In genomic region chr10:127908958-127909267, GRCh38 we compare ENCODE assay signal across 33 cellular contexts. TPM values are rescaled to one million over a fixed set of nuclear protein-coding genes. Genes with fewer than 3 reads are reported as not detected.
A peak's percentile ranks its signal among the peaks of the same experiment; 100 is the strongest.
DNase-seq lines count a peak whose midpoint lies in the region; ATAC-seq and TF ChIP-seq lines count a peak whose summit lies in the region.
"Had no signal": no experiment of that assay in that cellular context is flagged by ENCODE, and none has a peak within 500 bp of the region (broad histone marks: within the 10 kb centered on the region; RNA-seq: fewer than 3 reads in every experiment).

No MANE protein-coding gene starts in this region.

- peaks cover 26 to 37% of the 10 kb centered on the region in 2 donors for H3K36me3 Mint-ChIP-seq in CD14-positive monocyte
- H3K36me3 Mint-ChIP-seq: activated naive CD8-positive, alpha-beta T cell; T-cell had no signal

- H3K36me3 ChIP-seq in PC-9 (ENCODE audit: low read depth) (no peaks in the 10 kb centered on the region), fibroblast of lung (ENCODE audit: control insufficient read depth, insufficient read depth, low read length) (no peaks in the 10 kb centered on the region), osteoblast (ENCODE audit: insufficient read depth, low read length) (no peaks in the 10 kb centered on the region)
- H3K36me3 ChIP-seq: ascending aorta, HAP-1, SJCRH30 had no signal

- peaks cover under 1 to 5% (median 4%) of the 10 kb centered on the region in 3 donors for H3K27me3 Mint-ChIP-seq in CD14-positive monocyte (ENCODE audit: low read depth in 3 of 3)

- H3K27ac ChIP-seq in PC-9 (peak overlapping the region; percentile 68), fibroblast of lung (ENCODE audit: insufficient read depth, low read length) (peak overlapping the region; percentile 51), osteoblast (ENCODE audit: low read depth, low read length) (peak overlapping the region; percentile 79)
- H3K27ac ChIP-seq: ascending aorta, SJCRH30 had no signal

- no peaks in the 10 kb centered on the region for H3F3A ChIP-seq in PC-9 (ENCODE audit: insufficient read depth, low read depth)

- BruUV-seq in PC-9 (replicated peaks; lab: Mats Ljungman, UMichigan) = no TSS peak

- CTCF ChIA-PET in PC-9 (lab: Charles Lee) = interaction anchor here (0.6 kb wide), 1 partner anchor 55 kb away, joined by 3 read pairs; no protein-coding TSS in a partner anchor

- DNase-seq in CD14-positive monocyte (ENCODE audit: low spot score) = no peak
- no peak for DNase-seq in PC-9
- DNase-seq in fibroblast of lung (ENCODE audit: low read depth in 2 of 2) = no peak
- no peak for DNase-seq in osteoblast (ENCODE audit: insufficient read length, low spot score, missing footprints)
- no peak for DNase-seq in NK-92 treated with Interleukin-12 subunit alpha and Interleukin-12 subunit beta, amount 100 ng/mL, for 24 hours (lab: John Stamatoyannopoulos, UW)
- DNase-seq in activated CD4-positive, CD25-positive, alpha-beta regulatory T cell treated with anti-CD3 and anti-CD28 coated beads, Interleukin-2, amount 50 U/mL, for 72 hours = no peak
- DNase-seq: activated CD4-positive, alpha-beta T cell treated with anti-CD3 and anti-CD28 coated beads, Interleukin-2, amount 50 U/mL, for 48 hours; activated CD4-positive, CD25-positive, alpha-beta regulatory T cell; activated CD8-positive, alpha-beta memory T cell treated with anti-CD3 and anti-CD28 coated beads, Interleukin-2, amount 50 U/mL, for 48 hours; COR-L47; DMS79; GDM1; NCI-H1105; NCI-H1930; NCI-H526; SJCRH30; stimulated activated CD4-positive, alpha-beta T cell treated with anti-CD3 and anti-CD28 coated beads, Interleukin-2, amount 100 ng/mL, for 48 hours; T-cell had no signal

- no peak overlapping the region for H3K27ac Mint-ChIP-seq in CD14-positive monocyte
- H3K27ac Mint-ChIP-seq: activated naive CD8-positive, alpha-beta T cell; T-cell had no signal

- H3K4me1 Mint-ChIP-seq in CD14-positive monocyte = peaks cover 59% of the 10 kb centered on the region
- H3K4me1 Mint-ChIP-seq: T-cell had no signal

- H3K4me3 ChIP-seq in PC-9 (no peak overlapping the region), fibroblast of lung (replicated peaks in 1 of 4; ENCODE audit: control extremely low read depth in 1 of 4, insufficient read depth in 1 of 4, low read depth in 3 of 4, low read length in 4 of 4) (no peak overlapping the region), osteoblast (ENCODE audit: insufficient read depth, low read length) (no peak overlapping the region)
- H3K4me3 ChIP-seq: ascending aorta, HAP-1, K562, psoas muscle, SJCRH30 had no signal

- peaks cover 27% of the 10 kb centered on the region for H3K79me2 ChIP-seq in PC-9 (ENCODE audit: low read depth)
- H3K79me2 ChIP-seq in fibroblast of lung (ENCODE audit: control insufficient read depth, insufficient read depth, low read length) = no peaks in the 10 kb centered on the region
- peaks cover 2% of the 10 kb centered on the region for H3K79me2 ChIP-seq in osteoblast (ENCODE audit: insufficient read depth, low read length)

- TF ChIP-seq CTCF in CD14-positive monocyte (IDR thresholded peaks at IDR 0.05) = no peak
- no peak for TF ChIP-seq CTCF in PC-9 (conservative IDR thresholded peaks at IDR 0.05)
- no peak for TF ChIP-seq CTCF in fibroblast of lung (conservative IDR thresholded peaks at IDR 0.05 in 1 of 2, IDR thresholded peaks at IDR 0.05 in 1 of 2; ENCODE audit: low read depth in 1 of 2, low read length in 2 of 2)
- no peak for TF ChIP-seq CTCF in osteoblast (IDR thresholded peaks at IDR 0.05; ENCODE audit: extremely low read depth, low read depth, low read length)

- H3K27me3 ChIP-seq in PC-9 (ENCODE audit: insufficient read depth, low read depth) = no peaks in the 10 kb centered on the region
- H3K27me3 ChIP-seq in fibroblast of lung (ENCODE audit: control insufficient read depth, insufficient read depth, low read length) = no peaks in the 10 kb centered on the region
- H3K27me3 ChIP-seq in osteoblast (ENCODE audit: insufficient read depth, low read length) = no peaks in the 10 kb centered on the region
- H3K27me3 ChIP-seq: ascending aorta, SJCRH30 had no signal

- intact Hi-C loops in CD14-positive monocyte (cut with micrococcal nuclease) = loop anchor here in 1 of 2 donors (5.0 to 10.0 kb wide), 3 partner anchors 83 to 246 kb away; no protein-coding TSS in a partner anchor
- intact Hi-C loops in PC-9 (cut with micrococcal nuclease; ENCODE audit: unreplicated experiment) = loop anchor here (1.0 to 2.0 kb wide), 5 partner anchors 14 to 102 kb away; no protein-coding TSS in a partner anchor

- no peak overlapping the region for H3K9ac ChIP-seq in fibroblast of lung (ENCODE audit: insufficient read depth, low read length)

- H3K4me2 ChIP-seq in PC-9 (peak overlapping the region; percentile 74), fibroblast of lung (ENCODE audit: extremely low read depth, insufficient read depth, low read length) (no peak overlapping the region), osteoblast (ENCODE audit: insufficient read depth, low read length) (peak overlapping the region; percentile 76)

- H3K4me1 ChIP-seq in PC-9 (replicated peaks; ENCODE audit: insufficient read depth) (peaks cover 35% of the 10 kb centered on the region), fibroblast of lung (ENCODE audit: control insufficient read depth, extremely low read depth, insufficient read depth, low read length) (peaks cover 18% of the 10 kb centered on the region), osteoblast (ENCODE audit: insufficient read depth, low read length) (peaks cover 27% of the 10 kb centered on the region)
- H3K4me1 ChIP-seq: psoas muscle, SJCRH30 had no signal

- POLR2A ChIA-PET in PC-9 (lab: Charles Lee; ENCODE audit: unreplicated experiment) = interaction anchor here (0.6 kb wide), 1 partner anchor 69 kb away, joined by 4 read pairs; no protein-coding TSS in a partner anchor

- H4K20me1 ChIP-seq in PC-9 (ENCODE audit: insufficient read depth) = no peaks in the 10 kb centered on the region
- H4K20me1 ChIP-seq in fibroblast of lung (ENCODE audit: control insufficient read depth, extremely low read depth, insufficient read depth, low read length) = no peaks in the 10 kb centered on the region
- H4K20me1 ChIP-seq in osteoblast (ENCODE audit: insufficient read depth, low read length) = no peaks in the 10 kb centered on the region

- H3K9me3 Mint-ChIP-seq in CD14-positive monocyte = no peaks in the 10 kb centered on the region
- H3K9me3 Mint-ChIP-seq: T-cell had no signal

- ATAC-seq in HG03108 (IDR thresholded peaks at IDR 0.05; ENCODE audit: unreplicated experiment) (no peak), GM18519 (IDR thresholded peaks at IDR 0.05; ENCODE audit: low FRiP score, unreplicated experiment) (no peak)
- ATAC-seq: K562, Panc1, T-cell had no signal

- H3K4me3 Mint-ChIP-seq in CD14-positive monocyte = peak overlapping the region; percentile 81 to 90

- no peaks in the 10 kb centered on the region for H3K9me2 ChIP-seq in PC-9 (ENCODE audit: insufficient read depth)

- H3K9me3 ChIP-seq in PC-9 (ENCODE audit: insufficient read depth, low read depth) (no peaks in the 10 kb centered on the region), fibroblast of lung (ENCODE audit: control insufficient read depth, insufficient read depth, low read depth, low read length) (no peaks in the 10 kb centered on the region), osteoblast (ENCODE audit: low read depth, low read length) (no peaks in the 10 kb centered on the region)
- H3K9me3 ChIP-seq: ascending aorta, HAP-1, psoas muscle, SJCRH30 had no signal

- no peak overlapping the region for H2AFZ ChIP-seq in PC-9
- H2AFZ ChIP-seq in fibroblast of lung (ENCODE audit: low read length) = no peak overlapping the region
- no peak overlapping the region for H2AFZ ChIP-seq in osteoblast (ENCODE audit: low read length)

RNA-seq across cellular contexts. Expression of gene PTPRE, which starts 2.0 kb away (rescaled TPM):
- 100 to 1,000 TPM in 1 of 2 donors, 10 to 100 TPM in 1; 95.2 to 125 TPM for polyA plus RNA-seq in CD14-positive monocyte
- 7.9 TPM in 2 replicates for total RNA-seq in PC-9 (2021)
- total RNA-seq in fibroblast of lung = 1.0 and 1.8 TPM in 2 replicates
- polyA plus RNA-seq in fibroblast of lung = 0.75 and 1.2 TPM in 2 replicates
- 0.91 and 1.1 TPM in 2 replicates for polyA plus RNA-seq in fibroblast of lung (2012)
- 2.2 and 3.1 TPM in 2 replicates for polyA minus RNA-seq in fibroblast of lung (ENCODE audit: low replicate concordance)
- 5.9 and 9.0 TPM in 2 replicates for total RNA-seq in osteoblast

RNA-seq across cellular contexts. Expression of gene CLRN3, which starts 16.2 kb away (rescaled TPM):
- polyA plus RNA-seq in CD14-positive monocyte (under 1 TPM in 1 of 2 donors, not detected in 1; 0.16 TPM), fibroblast of lung (not detected in 2 replicates)
- total RNA-seq in PC-9 (2021) (not detected in 2 replicates), fibroblast of lung (not detected in 2 replicates), osteoblast (not detected in 2 replicates)
- not detected in 2 replicates for polyA plus RNA-seq in fibroblast of lung (2012)
- not detected in 2 replicates for polyA minus RNA-seq in fibroblast of lung (ENCODE audit: low replicate concordance)
- total RNA-seq: ascending aorta, dermis blood vessel endothelial cell, glomerular endothelial cell, HT1080, K562, lower leg skin, MCF 10A, psoas muscle, SJCRH30, T-cell had no signal
- polyA plus RNA-seq: BJ, K562, urinary bladder had no signal
